In the genomic region with DNA sequence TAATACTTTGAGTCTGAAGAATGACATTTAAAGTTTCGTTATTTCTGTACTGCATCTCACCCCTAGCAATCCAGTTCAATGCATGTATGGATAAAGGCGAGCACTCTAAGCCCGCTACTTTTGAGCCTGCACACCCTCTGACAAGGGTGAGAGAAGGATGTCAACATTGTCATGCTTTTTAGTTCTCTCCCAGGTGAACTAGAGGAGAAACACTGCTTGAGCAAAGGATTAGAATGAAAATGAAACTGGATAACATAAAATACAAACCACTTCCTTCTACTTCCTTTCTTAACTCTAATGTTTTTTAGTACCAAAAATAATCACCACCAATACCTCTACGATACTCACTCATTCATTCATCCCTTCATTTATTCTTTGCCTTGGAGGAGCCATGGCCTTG, we compare ENCODE assay signal across 15 cellular contexts.
"Had no signal": no experiment of that assay in that cellular context is flagged by ENCODE, and none has a peak within 500 bp of the region (broad histone marks: within the 10 kb centered on the region; RNA-seq: fewer than 3 reads in every experiment).

No MANE protein-coding gene starts in this region.

- H3K4me1 ChIP-seq: ascending aorta, left ventricle myocardium inferior, testis, upper lobe of right lung had no signal

- H3K36me3 ChIP-seq: ascending aorta, gastroesophageal sphincter, left ventricle myocardium inferior, upper lobe of right lung, WERI-Rb-1 had no signal

- H3K27me3 ChIP-seq: ascending aorta, gastroesophageal sphincter, testis, upper lobe of right lung had no signal

- H3K27ac ChIP-seq: ascending aorta, gastroesophageal sphincter, left ventricle myocardium inferior, testis, upper lobe of right lung, WERI-Rb-1 had no signal

- H3K4me3 Mint-ChIP-seq: stimulated activated naive CD8-positive, alpha-beta T cell treated with anti-CD3 and anti-CD28 coated beads, Interleukin-15, amount 100 ng/mL, for 72 hours had no signal

- H3K27me3 Mint-ChIP-seq: stimulated activated naive CD8-positive, alpha-beta T cell treated with anti-CD3 and anti-CD28 coated beads, Interleukin-15, amount 100 ng/mL, for 72 hours had no signal

- ATAC-seq: gastroesophageal sphincter; stimulated activated naive CD8-positive, alpha-beta T cell treated with anti-CD3 and anti-CD28 coated beads, Interleukin-15, amount 100 ng/mL, for 72 hours; upper lobe of right lung had no signal

- DNase-seq: activated CD4-positive, alpha-beta T cell treated with anti-CD3 and anti-CD28 coated beads for 4 hours; effector CD4-positive, alpha-beta T cell; left ventricle myocardium inferior; mesenchymal stem cell; retina; stimulated activated CD4-positive, alpha-beta T cell treated with anti-CD3 and anti-CD28 coated beads, Interleukin-15, amount 100 ng/mL, for 24 hours; stimulated activated CD4-positive, alpha-beta T cell treated with anti-CD3 and anti-CD28 coated beads, Interleukin-4, amount 100 ng/mL, for 24 hours; stimulated activated naive CD8-positive, alpha-beta T cell treated with anti-CD3 and anti-CD28 coated beads, Interleukin-15, amount 100 ng/mL, for 72 hours; testis; upper lobe of right lung; WERI-Rb-1 had no signal

- FAIRE-seq: keratinocyte had no signal

- H3K9me3 ChIP-seq: ascending aorta, gastroesophageal sphincter, left ventricle myocardium inferior, testis, upper lobe of right lung had no signal

- H3K4me3 ChIP-seq: ascending aorta, gastroesophageal sphincter, left ventricle myocardium inferior, testis, upper lobe of right lung had no signal

- H3K27ac Mint-ChIP-seq: activated T-helper 2 cell treated with anti-CD3 and anti-CD28 coated beads, Interferon-gamma antibody, Interleukin-2, Interleukin-4, amounts not matched to agents 10 μg/mL and 5 μg/mL and 100 μg/mL, durations not matched to agents 14 hours and 24 hours and 36 hours; stimulated activated naive CD8-positive, alpha-beta T cell treated with anti-CD3 and anti-CD28 coated beads, Interleukin-15, amount 100 ng/mL, for 72 hours had no signal
